22 cellular contexts compared by ENCODE assay signal in genomic region chr15:101440846-101441590, GRCh38. TPM values are rescaled to one million over a fixed set of nuclear protein-coding genes. Genes with fewer than 3 reads are reported as not detected.
DNase-seq lines count a peak whose midpoint lies in the region; ATAC-seq and TF ChIP-seq lines count a peak whose summit lies in the region.
"Had no signal": no experiment of that assay in that cellular context is flagged by ENCODE, and none has a peak within 500 bp of the region (broad histone marks: within the 10 kb centered on the region; RNA-seq: fewer than 3 reads in every experiment).

No MANE protein-coding gene starts in this region.

- H3K27me3 ChIP-seq in right atrium auricular region (no peaks in the 10 kb centered on the region), RWPE2 (ENCODE audit: insufficient read depth, poor library complexity, severe bottlenecking) (no peaks in the 10 kb centered on the region), layer of hippocampus (ENCODE audit: control insufficient read depth, insufficient read depth, low read length) (no peaks in the 10 kb centered on the region)
- H3K27me3 ChIP-seq: ascending aorta, Peyer's patch, tibial artery had no signal

- H3K4me1 ChIP-seq in right atrium auricular region (peaks cover 0 to 23% of the 10 kb centered on the region in 2 donors), RWPE2 (ENCODE audit: insufficient read depth, poor library complexity, severe bottlenecking) (peaks cover 14% of the 10 kb centered on the region)
- H3K4me1 ChIP-seq: ascending aorta, Peyer's patch had no signal

- peak; percentile 55 for DNase-seq in right atrium auricular region (ENCODE audit: low spot score)
- no peak for DNase-seq in left cardiac atrium
- DNase-seq in RWPE2 (ENCODE audit: low spot score), result peak; percentile 31
- DNase-seq in COLO668 (lab: John Stamatoyannopoulos, UW; ENCODE audit: unreplicated experiment), result no peak
- no peak for DNase-seq in stimulated activated CD4-positive, alpha-beta T cell treated with anti-CD3 and anti-CD28 coated beads, Interleukin-1b, Interleukin-23, amount 100 ng/mL, for 48 hours
- DNase-seq: activated CD4-positive, alpha-beta T cell treated with anti-CD3 and anti-CD28 coated beads, Interleukin-2, amount 10 ng/mL, durations not matched to agents 7 days and 5 days; activated CD8-positive, alpha-beta memory T cell treated with anti-CD3 and anti-CD28 coated beads, Interleukin-2, amount 50 U/mL, for 4 hours; CD8-positive, alpha-beta memory T cell; DMS53; GF-D8; NCI-H1694 treated with DMSO at 0.1 percent for 48 hours; NCI-H2171; NCI-H524; NK-92 treated with Interleukin-12 subunit alpha and Interleukin-12 subunit beta, amount 100 ng/mL, for 24 hours; Peyer's patch; right cardiac atrium; tibial artery had no signal

- H3K36me3 ChIP-seq in right atrium auricular region, result no peaks in the 10 kb centered on the region
- H3K36me3 ChIP-seq in RWPE2 (ENCODE audit: low read depth), result no peaks in the 10 kb centered on the region
- H3K36me3 ChIP-seq: ascending aorta, Peyer's patch, tibial artery had no signal

- H3K4me3 ChIP-seq in right atrium auricular region (no peak overlapping the region), RWPE2 (ENCODE audit: severe bottlenecking) (no peak overlapping the region)
- H3K4me3 ChIP-seq: ascending aorta, Peyer's patch had no signal

- H3K27ac ChIP-seq in right atrium auricular region (peak overlapping the region; percentile 51 to 61), RWPE2 (ENCODE audit: poor library complexity, severe bottlenecking) (peak overlapping the region; percentile 2), layer of hippocampus (ENCODE audit: low read depth, low read length) (peak overlapping the region; percentile 4)
- H3K27ac ChIP-seq: ascending aorta, Peyer's patch, tibial artery had no signal

- TF ChIP-seq CTCF in right atrium auricular region (IDR thresholded peaks at IDR 0.05) (no peak), RWPE2 (IDR thresholded peaks at IDR 0.05; ENCODE audit: poor library complexity, severe bottlenecking) (no peak)

- ATAC-seq in left cardiac atrium, result no peak
- ATAC-seq in RWPE2 (ENCODE audit: low read depth), result peak; percentile 39
- ATAC-seq in HG03159 (IDR thresholded peaks at IDR 0.05; ENCODE audit: unreplicated experiment), result no peak
- ATAC-seq: activated naive CD4-positive, alpha-beta T cell treated with anti-CD3 and anti-CD28 coated beads, Interleukin-2, amount 50 U/mL, for 72 hours; natural killer cell treated with Interleukin-12 subunit alpha and Interleukin-12 subunit beta and Interleukin-15 and Interleukin-18, amount 100 ng/mL, for 72 hours; right cardiac atrium had no signal

- intact Hi-C loops in left cardiac atrium (cut with DNase I), result loop anchor here in 1 of 2 donors (10.0 kb wide), 1 partner anchor 204 kb away; no protein-coding TSS in a partner anchor

- H3K9me3 ChIP-seq in right atrium auricular region (no peaks in the 10 kb centered on the region), RWPE2 (ENCODE audit: severe bottlenecking) (no peaks in the 10 kb centered on the region)
- H3K9me3 ChIP-seq: ascending aorta, Peyer's patch, tibial artery had no signal

RNA-seq across cellular contexts. Expression of gene PCSK6, which starts 48.5 kb away (rescaled TPM):
- total RNA-seq in right atrium auricular region, result 10 to 100 TPM; 14.4 to 19.9 TPM
- 10 to 100 TPM; 14.5 to 20.2 TPM for total RNA-seq in left cardiac atrium

Comparison
In these comparisons a context has a peak if more than half of its experiments do, and no peak if none do; other contexts are left out.
1. DNase-seq: peak in right atrium auricular region (single experiment) and RWPE2 (single experiment); none in left cardiac atrium (single experiment), COLO668 (single experiment) and stimulated activated CD4-positive, alpha-beta T cell treated with anti-CD3 and anti-CD28 coated beads, Interleukin-1b, Interleukin-23, amount 100 ng/mL, for 48 hours (single experiment).
2. H3K27ac ChIP-seq: peak in every context shown above with its lines; median percentile 56 in right atrium auricular region; 4 in layer of hippocampus; 2 in RWPE2.